Comparison of ENCODE assay signal across 16 cellular contexts in the genomic region with DNA sequence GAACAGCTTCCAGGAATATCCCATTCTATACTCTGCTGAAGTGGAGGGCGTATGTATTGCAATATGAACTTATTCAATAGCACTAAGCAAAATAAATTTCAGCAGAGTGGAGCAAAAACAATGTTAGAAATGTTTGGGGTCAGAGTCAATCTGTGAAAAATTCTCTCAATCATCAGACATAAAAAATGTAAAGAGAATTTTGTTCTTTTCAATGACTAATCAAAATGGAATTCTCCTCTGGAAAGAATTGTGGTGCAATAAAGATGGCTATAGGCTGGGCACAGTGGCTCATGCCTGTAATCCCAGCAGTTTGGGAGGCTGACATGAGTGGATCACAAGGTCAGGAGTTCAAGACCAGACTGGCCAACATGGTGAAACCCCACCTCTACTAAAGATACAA.
A peak's percentile ranks its signal among the peaks of the same experiment; 100 is the strongest.
DNase-seq lines count a peak whose midpoint lies in the region; ATAC-seq and TF ChIP-seq lines count a peak whose summit lies in the region.
"Had no signal": no experiment of that assay in that cellular context is flagged by ENCODE, and none has a peak within 500 bp of the region (broad histone marks: within the 10 kb centered on the region; RNA-seq: fewer than 3 reads in every experiment).

No MANE protein-coding gene starts in this region.

- H3K9ac ChIP-seq in GM23248 = peak overlapping the region; percentile 54; the same call in 1 of the 2 replicates
- H3K9ac ChIP-seq: KMS-11 had no signal

- no peaks in the 10 kb centered on the region for H3K27me3 ChIP-seq in GM23248 (replicated peaks; ENCODE audit: insufficient read depth)
- no peaks in the 10 kb centered on the region for H3K27me3 ChIP-seq in RWPE2 (ENCODE audit: insufficient read depth, poor library complexity, severe bottlenecking)
- H3K27me3 ChIP-seq: right atrium auricular region had no signal

- DNase-seq in GM23248 (peak; percentile 73), RWPE2 (ENCODE audit: low spot score) (no peak), fibroblast of gingiva (ENCODE audit: low read depth) (peak; percentile 77), retinal pigment epithelial cell (ENCODE audit: low read depth) (peak; percentile 64)
- DNase-seq in activated CD4-positive, CD25-positive, alpha-beta regulatory T cell treated with anti-CD3 and anti-CD28 coated beads, Interleukin-2, amount 50 U/mL, for 72 hours = no peak
- no peak for DNase-seq in activated T-cell treated with anti-CD3 and anti-CD28 coated beads, Interleukin-2, amount 50 U/mL, for 1 hour
- DNase-seq: activated B cell treated with CpG ODN at 0.5 μM for 24 hours; activated naive CD4-positive, alpha-beta T cell treated with anti-CD3 and anti-CD28 coated beads for 36 hours; GDM1; NCI-H146; NCI-H510A; stimulated activated CD4-positive, alpha-beta T cell treated with anti-CD3 and anti-CD28 coated beads, Interleukin-2, amount 100 ng/mL, for 24 hours; T-helper 1 cell had no signal

- ATAC-seq in RWPE2 (ENCODE audit: low read depth) = peak; percentile 58
- no peak for ATAC-seq in HG03196 (IDR thresholded peaks at IDR 0.05; ENCODE audit: unreplicated experiment)

- no peaks in the 10 kb centered on the region for H3K9me3 ChIP-seq in GM23248 (ENCODE audit: low read depth)
- H3K9me3 ChIP-seq in RWPE2 (ENCODE audit: severe bottlenecking) = no peaks in the 10 kb centered on the region
- H3K9me3 ChIP-seq: right atrium auricular region had no signal

- H3K4me2 ChIP-seq in GM23248 (ENCODE audit: unreplicated experiment) = no peak overlapping the region
- H3K4me2 ChIP-seq: KMS-11 had no signal

- 69 to 78% methylated on average over 1 of the region's 1 CpG for WGBS in GM23248 (ENCODE audit: low coverage in 1 of 2, low lambda C conversion rate in 2 of 2, missing lambda C conversion rate in 2 of 2), 2 experiments

- H3K79me2 ChIP-seq in GM23248 (ENCODE audit: insufficient read depth) = no peaks in the 10 kb centered on the region

- H3K4me3 ChIP-seq in GM23248 (no peak overlapping the region), RWPE2 (ENCODE audit: severe bottlenecking) (no peak overlapping the region), retinal pigment epithelial cell (ENCODE audit: low read length) (no peak overlapping the region)
- H3K4me3 ChIP-seq: right atrium auricular region had no signal

- H3K36me3 ChIP-seq in GM23248 (ENCODE audit: low read depth) (no peaks in the 10 kb centered on the region), RWPE2 (ENCODE audit: low read depth) (no peaks in the 10 kb centered on the region; the same call in 1 of the 2 replicates)
- H3K36me3 ChIP-seq: right atrium auricular region had no signal

- no peak for TF ChIP-seq CTCF in RWPE2 (IDR thresholded peaks at IDR 0.05; ENCODE audit: poor library complexity, severe bottlenecking)
- TF ChIP-seq CTCF in retinal pigment epithelial cell (conservative IDR thresholded peaks at IDR 0.05; ENCODE audit: low read depth, low read length) = no peak

- H2AFZ ChIP-seq in GM23248 = no peak overlapping the region

- no peaks in the 10 kb centered on the region for H4K20me1 ChIP-seq in GM23248 (ENCODE audit: insufficient read depth)

- no peaks in the 10 kb centered on the region for H3K9me2 ChIP-seq in GM23248 (ENCODE audit: insufficient read depth)

- H3K27ac ChIP-seq in GM23248 = peak overlapping the region; percentile 83
- peak overlapping the region; percentile 68 for H3K27ac ChIP-seq in RWPE2 (ENCODE audit: poor library complexity, severe bottlenecking)
- H3K27ac ChIP-seq: KMS-11, right atrium auricular region had no signal

- H3K4me1 ChIP-seq in GM23248 (ENCODE audit: insufficient read depth) = peaks cover 58% of the 10 kb centered on the region
- peaks cover 29% of the 10 kb centered on the region for H3K4me1 ChIP-seq in RWPE2 (ENCODE audit: insufficient read depth, poor library complexity, severe bottlenecking)
- H3K4me1 ChIP-seq: right atrium auricular region had no signal

- peaks cover 45% of the 10 kb centered on the region for H3F3A ChIP-seq in GM23248 (ENCODE audit: insufficient read depth)

- in situ Hi-C loops in GM23248 (cut with MboI) = no loop called here

Comparison
In these comparisons a context has a peak if more than half of its experiments do, and no peak if none do; other contexts are left out.
1. DNase-seq: peak in GM23248 (single experiment), fibroblast of gingiva (single experiment) and retinal pigment epithelial cell (single experiment); none in RWPE2 (single experiment), activated CD4-positive, CD25-positive, alpha-beta regulatory T cell treated with anti-CD3 and anti-CD28 coated beads, Interleukin-2, amount 50 U/mL, for 72 hours (single experiment) and activated T-cell treated with anti-CD3 and anti-CD28 coated beads, Interleukin-2, amount 50 U/mL, for 1 hour (single experiment).